Comparison of ENCODE assay signal across 22 cellular contexts in the genomic region with DNA sequence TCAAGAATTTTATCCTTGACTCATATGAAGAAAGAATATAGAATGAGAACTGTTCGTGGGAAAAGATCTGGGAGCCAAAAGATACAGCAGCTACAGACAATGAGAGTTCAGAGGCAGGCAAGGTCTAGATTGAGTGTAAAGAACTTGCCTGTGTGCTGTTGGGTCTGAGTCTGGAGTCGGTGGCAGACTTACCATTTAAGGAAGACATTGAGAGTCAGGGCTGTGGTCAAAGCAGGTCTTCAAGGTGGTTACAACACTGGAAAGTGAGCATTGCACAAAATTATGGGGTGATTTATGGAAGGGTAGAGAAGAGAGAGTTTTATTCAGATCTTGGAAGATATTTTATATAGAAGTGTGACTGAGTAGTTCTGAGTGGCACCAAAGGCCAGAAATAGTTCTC.
"Had no signal": no experiment of that assay in that cellular context is flagged by ENCODE, and none has a peak within 500 bp of the region (broad histone marks: within the 10 kb centered on the region; RNA-seq: fewer than 3 reads in every experiment).

No MANE protein-coding gene starts in this region.

- H3K9me3 ChIP-seq: body of pancreas, mucosa of descending colon, sigmoid colon, thoracic aorta, upper lobe of left lung had no signal

- H3K4me3 ChIP-seq: body of pancreas, mucosa of descending colon, neural progenitor cell, sigmoid colon, thoracic aorta, upper lobe of left lung had no signal

- H3K36me3 Mint-ChIP-seq: neural progenitor cell had no signal

- H3K27ac ChIP-seq: body of pancreas, neural progenitor cell, thoracic aorta, VCaP had no signal

- H3K36me3 ChIP-seq: neural progenitor cell, sigmoid colon, thoracic aorta, upper lobe of left lung had no signal

- H3K27me3 Mint-ChIP-seq: activated T-cell treated with anti-CD3 and anti-CD28 coated beads, Interleukin-2, amount 50 U/mL, for 24 hours had no signal

- H3K4me1 ChIP-seq: body of pancreas, upper lobe of left lung had no signal

- H3K4me1 Mint-ChIP-seq: memory B cell, neural progenitor cell had no signal

- H3K4me3 Mint-ChIP-seq: activated CD4-positive, alpha-beta T cell treated with anti-CD3 and anti-CD28 coated beads, Interleukin-2, amount 10 ng/mL, durations not matched to agents 24 days and 14 days; activated CD8-positive, alpha-beta T cell treated with anti-CD3 and anti-CD28 coated beads, Interleukin-2, amount 10 ng/mL, durations not matched to agents 7 days and 5 days; activated T-cell treated with anti-CD3 and anti-CD28 coated beads, Interleukin-2, amount 50 U/mL, for 24 hours; memory B cell; neural progenitor cell had no signal

- H3K27ac Mint-ChIP-seq: activated CD8-positive, alpha-beta T cell treated with anti-CD3 and anti-CD28 coated beads, Interleukin-2, amount 10 ng/mL, durations not matched to agents 7 days and 5 days; activated T-cell treated with anti-CD3 and anti-CD28 coated beads, Interleukin-2, amount 50 U/mL, for 24 hours; memory B cell; neural progenitor cell had no signal

- DNase-seq: activated CD4-positive, alpha-beta T cell treated with anti-CD3 and anti-CD28 coated beads, Interleukin-2, amount 10 ng/mL, durations not matched to agents 24 days and 14 days; activated CD8-positive, alpha-beta T cell treated with anti-CD3 and anti-CD28 coated beads, Interleukin-2, amount 10 ng/mL, durations not matched to agents 7 days and 5 days; activated naive CD4-positive, alpha-beta T cell treated with Interleukin-2 at 50 U/mL for 16 hours; activated T-cell treated with anti-CD3 and anti-CD28 coated beads, Interleukin-2, amount 50 U/mL, for 24 hours; body of pancreas; central memory CD4-positive, alpha-beta T cell; effector memory CD4-positive, alpha-beta T cell; head of caudate nucleus; islet precursor cell; left cardiac atrium; mucosa of descending colon; posterior cingulate gyrus; sigmoid colon; stimulated activated CD4-positive, alpha-beta T cell treated with anti-CD3 and anti-CD28 coated beads, Interleukin-4, amount 100 ng/mL, for 1 hour; stimulated activated naive CD4-positive, alpha-beta T cell; upper lobe of left lung had no signal

- H3K27me3 ChIP-seq: body of pancreas, neural progenitor cell, sigmoid colon, upper lobe of left lung had no signal

- ATAC-seq: activated CD4-positive, CD25-positive, alpha-beta regulatory T cell treated with anti-CD3 and anti-CD28 coated beads, Interleukin-2, amount 50 U/mL, for 24 hours; activated CD8-positive, alpha-beta T cell treated with anti-CD3 and anti-CD28 coated beads, Interleukin-2, amount 10 ng/mL, durations not matched to agents 7 days and 5 days; body of pancreas; esophagus mucosa; mucosa of descending colon had no signal

- H3K9me3 Mint-ChIP-seq: activated T-cell treated with anti-CD3 and anti-CD28 coated beads, Interleukin-2, amount 50 U/mL, for 24 hours; memory B cell; neural progenitor cell had no signal
